ENCODE assay signal across 15 cellular contexts in the genomic region with DNA sequence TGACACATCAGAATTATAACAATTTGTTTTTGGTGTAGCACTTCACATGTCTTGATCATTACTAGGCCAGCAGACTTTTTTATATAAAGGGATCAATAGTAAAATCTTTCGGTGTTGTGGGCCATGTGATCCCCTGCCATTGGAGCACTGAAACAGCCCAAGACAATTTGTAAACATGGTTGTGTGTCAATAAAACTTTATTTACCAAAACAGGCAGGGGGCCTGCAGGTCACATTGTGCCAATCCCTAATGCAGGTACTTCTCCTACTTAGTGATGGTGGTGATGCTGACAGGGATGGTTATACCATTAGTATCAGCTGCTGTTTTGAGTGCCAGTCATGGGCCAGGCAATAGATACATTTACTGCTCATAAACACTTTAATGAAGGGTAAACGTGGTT.
"Had no signal": no experiment of that assay in that cellular context is flagged by ENCODE, and none has a peak within 500 bp of the region (broad histone marks: within the 10 kb centered on the region; RNA-seq: fewer than 3 reads in every experiment).

No MANE protein-coding gene starts in this region.

- H3K79me2 ChIP-seq: hepatocyte had no signal

- H3K27ac ChIP-seq: dorsolateral prefrontal cortex, hepatocyte, sigmoid colon had no signal

- ATAC-seq: naive thymus-derived CD8-positive, alpha-beta T cell had no signal

- H3K4me2 ChIP-seq: hepatocyte had no signal

- H2AFZ ChIP-seq: hepatocyte had no signal

- FAIRE-seq: kidney had no signal

- H3K4me3 ChIP-seq: dorsolateral prefrontal cortex, hepatocyte, sigmoid colon, skin epidermis had no signal

- H3K36me3 ChIP-seq: sigmoid colon had no signal

- DNase-seq: cortex of kidney; dorsolateral prefrontal cortex; effector CD8-positive, alpha-beta T cell; foreskin melanocyte; head of caudate nucleus; kidney; mesendoderm; naive thymus-derived CD8-positive, alpha-beta T cell; posterior cingulate gyrus; sigmoid colon; stimulated activated CD4-positive, alpha-beta T cell treated with anti-CD3 and anti-CD28 coated beads, Interleukin-12 subunit alpha, Interleukin-12 subunit beta, amount 100 ng/mL, for 4 hours; stimulated activated naive CD4-positive, alpha-beta T cell treated with Interleukin-2 at 50 U/mL for 16 hours; trophoblast cell had no signal

- H3K9me3 ChIP-seq: sigmoid colon had no signal

- H3K27me3 ChIP-seq: dorsolateral prefrontal cortex, hepatocyte, sigmoid colon had no signal
